Comparison of ENCODE assay signal across 13 cellular contexts in the genomic region with DNA sequence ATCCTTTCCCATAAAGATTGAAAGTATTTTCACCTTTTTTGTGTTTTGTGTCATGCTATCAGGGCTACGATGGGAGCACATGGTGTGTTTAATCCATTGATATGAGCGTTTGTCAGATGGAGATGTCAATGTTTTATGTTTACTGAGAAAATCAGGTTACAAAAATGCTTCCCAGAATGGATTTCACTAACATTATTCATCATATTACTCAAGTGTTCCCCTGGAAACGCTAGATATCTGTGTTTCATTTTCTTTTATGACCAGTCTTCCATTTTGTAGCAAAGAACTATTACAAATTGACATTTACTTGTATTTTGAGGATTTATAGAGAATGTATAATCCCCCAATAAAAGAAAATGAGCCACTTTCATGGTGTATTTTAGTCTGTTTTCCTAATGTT.
A peak's percentile ranks its signal among the peaks of the same experiment; 100 is the strongest.
DNase-seq lines count a peak whose midpoint lies in the region; ATAC-seq and TF ChIP-seq lines count a peak whose summit lies in the region.
"Had no signal": no experiment of that assay in that cellular context is flagged by ENCODE, and none has a peak within 500 bp of the region (broad histone marks: within the 10 kb centered on the region; RNA-seq: fewer than 3 reads in every experiment).

No MANE protein-coding gene starts in this region.

- 35% methylated on average over 3 of the region's 3 CpGs for WGBS in hepatocyte (ENCODE audit: low lambda C conversion rate, missing lambda C conversion rate)
- WGBS in aorta, 2 donors: 33 to 42% methylated on average over 3 of the region's 3 CpGs

- H3K27ac Mint-ChIP-seq in MCF 10A (ENCODE audit: low read depth, unreplicated experiment): peak overlapping the region; percentile 87
- H3K27ac Mint-ChIP-seq: activated CD4-positive, alpha-beta T cell treated with anti-CD3 and anti-CD28 coated beads for 36 hours had no signal

- H3K27ac ChIP-seq in hepatocyte (no peak overlapping the region), aorta (ENCODE audit: low read depth in 1 of 2, low read length in 2 of 2) (no peak overlapping the region)
- H3K27ac ChIP-seq: HL-60 had no signal

- CTCF ChIA-PET in MCF 10A (lab: Yijun Ruan, JAX): interaction anchor here (0.6 kb wide), 1 partner anchor 70 kb away, joined by 3 read pairs; no protein-coding TSS in a partner anchor

- TF ChIP-seq CTCF in MCF 10A (IDR thresholded peaks at IDR 0.05; ENCODE audit: unreplicated experiment) (no peak), hepatocyte (IDR thresholded peaks at IDR 0.05; ENCODE audit: poor library complexity) (no peak)

- H3K4me1 ChIP-seq in hepatocyte (ENCODE audit: insufficient read depth): no peaks in the 10 kb centered on the region
- H3K4me1 ChIP-seq in aorta (ENCODE audit: control insufficient read depth in 1 of 2, insufficient read depth in 2 of 2, low read length in 2 of 2): no peaks in the 10 kb centered on the region
- H3K4me1 ChIP-seq: sigmoid colon had no signal

- no peak overlapping the region for H2AFZ ChIP-seq in hepatocyte

- intact Hi-C loops in MCF 10A (cut with micrococcal nuclease) (loop anchor here (5.0 kb wide), 1 partner anchor 405 kb away; no protein-coding TSS in a partner anchor), aorta (cut with DNase I) (loop anchor here in 1 of 2 donors (10.0 kb wide), 1 partner anchor 112 kb away; no protein-coding TSS in a partner anchor)

- ATAC-seq in aorta (ENCODE audit: low FRiP score) (peak; percentile 41), GM21576 (IDR thresholded peaks at IDR 0.05; ENCODE audit: unreplicated experiment) (no peak)
- ATAC-seq: activated CD4-positive, alpha-beta T cell treated with anti-CD3 and anti-CD28 coated beads for 36 hours had no signal

- peaks cover 17% of the 10 kb centered on the region for H3K4me1 Mint-ChIP-seq in MCF 10A (ENCODE audit: insufficient read depth, unreplicated experiment)
- H3K4me1 Mint-ChIP-seq: activated CD4-positive, alpha-beta T cell treated with anti-CD3 and anti-CD28 coated beads for 36 hours had no signal

- H3K9me3 ChIP-seq in hepatocyte (ENCODE audit: low read depth) (no peaks in the 10 kb centered on the region), aorta (ENCODE audit: control insufficient read depth, low read length) (no peaks in the 10 kb centered on the region)

- no peaks in the 10 kb centered on the region for H3K79me2 ChIP-seq in hepatocyte

- peak; percentile 8 for DNase-seq in HT1080 (ENCODE audit: low read depth)
- DNase-seq in MCF 10A (ENCODE audit: unreplicated experiment): peak; percentile 41
- DNase-seq in hepatocyte (ENCODE audit: low spot score): no peak
- no peak for DNase-seq in aorta
- DNase-seq in NCI-H2171 (lab: John Stamatoyannopoulos, UW): no peak
- DNase-seq in activated CD4-positive, alpha-beta T cell treated with anti-CD3 and anti-CD28 coated beads for 4 hours: no peak
- DNase-seq: activated CD4-positive, alpha-beta T cell treated with anti-CD3 and anti-CD28 coated beads for 36 hours; caudate nucleus; foreskin melanocyte; MM.1S; sigmoid colon had no signal

- POLR2A ChIA-PET in MCF 10A (lab: Yijun Ruan, JAX): interaction anchor here (0.5 to 2.7 kb wide), 16 partner anchors 9 to 1317 kb away, joined by 3 to 15 read pairs (median 4); partner anchors contain the start of gene KLF6

- no peaks in the 10 kb centered on the region for H3K9me2 ChIP-seq in hepatocyte (replicated peaks; ENCODE audit: insufficient read depth)

- peaks cover 4% of the 10 kb centered on the region for H3K36me3 Mint-ChIP-seq in MCF 10A (ENCODE audit: insufficient read depth, unreplicated experiment)

- no peaks in the 10 kb centered on the region for H3K27me3 ChIP-seq in hepatocyte
- H3K27me3 ChIP-seq in aorta (ENCODE audit: control insufficient read depth in 1 of 2, insufficient read depth in 2 of 2, low read length in 1 of 2): no peaks in the 10 kb centered on the region
- H3K27me3 ChIP-seq: sigmoid colon had no signal

- peak overlapping the region; percentile 6 for H3K4me3 Mint-ChIP-seq in MCF 10A (ENCODE audit: unreplicated experiment)
- H3K4me3 Mint-ChIP-seq: activated CD4-positive, alpha-beta T cell treated with anti-CD3 and anti-CD28 coated beads for 36 hours had no signal

- H3K9me3 Mint-ChIP-seq in MCF 10A (ENCODE audit: unreplicated experiment): no peaks in the 10 kb centered on the region

- H4K20me1 ChIP-seq in hepatocyte (ENCODE audit: insufficient read depth, poor library complexity, severe bottlenecking): no peaks in the 10 kb centered on the region

- H3K4me2 ChIP-seq in hepatocyte: peak overlapping the region; percentile 37

- no TSS peak for BruUV-seq in MCF 10A (replicated peaks; lab: Mats Ljungman, UMichigan)

- H3K36me3 ChIP-seq in hepatocyte (replicated peaks; ENCODE audit: insufficient read depth, low read depth) (no peaks in the 10 kb centered on the region), aorta (ENCODE audit: control insufficient read depth in 1 of 2, insufficient read depth in 2 of 2, low read length in 1 of 2) (no peaks in the 10 kb centered on the region)
- H3K36me3 ChIP-seq: sigmoid colon had no signal

- H3K4me3 ChIP-seq in hepatocyte (no peak overlapping the region), aorta (ENCODE audit: low read length in 2 of 2) (no peak overlapping the region)
- H3K4me3 ChIP-seq: sigmoid colon had no signal

- H3K27me3 Mint-ChIP-seq in MCF 10A (ENCODE audit: insufficient read depth, unreplicated experiment): no peaks in the 10 kb centered on the region

Comparison
In these comparisons a context has a peak if more than half of its experiments do, and no peak if none do; other contexts are left out.
1. DNase-seq: peak in HT1080 (single experiment) and MCF 10A (single experiment); none in hepatocyte (single experiment), aorta (0 of 2), NCI-H2171 (single experiment) and activated CD4-positive, alpha-beta T cell treated with anti-CD3 and anti-CD28 coated beads for 4 hours (0 of 2).